In genomic region chr12:113422030-113422900, GRCh38 we compare ENCODE assay signal across 1 cellular context.
TF ChIP-seq lines count a peak whose summit lies in the region.

Gene SDSL (plus strand): TSS chr12:113422380. CDS start chr12:113427983, 5,603 bp downstream.

TF ChIP-seq in HepG2, 621 proteins besides CTCF, POLR2A, EP300 and RAD21 (continued from another document and continues in another):
- TF ChIP-seq RERE (CRISPR knock-in tag; IDR thresholded peaks at IDR 0.05; ENCODE audit: low read depth): no peak
- TF ChIP-seq STAT5B (CRISPR knock-in tag; IDR thresholded peaks at IDR 0.05): no peak
- TF ChIP-seq ZFP82 (CRISPR knock-in tag; IDR thresholded peaks at IDR 0.05; ENCODE audit: borderline replicate concordance): no peak
- TF ChIP-seq ZNF512B (CRISPR knock-in tag; IDR thresholded peaks at IDR 0.05; ENCODE audit: borderline replicate concordance): no peak
- TF ChIP-seq MEIS1 (CRISPR knock-in tag; IDR thresholded peaks at IDR 0.05; ENCODE audit: borderline replicate concordance): no peak
- TF ChIP-seq ZNF747 (CRISPR knock-in tag; IDR thresholded peaks at IDR 0.05; ENCODE audit: borderline replicate concordance): no peak
- no peak for TF ChIP-seq ZNF737 (CRISPR knock-in tag; IDR thresholded peaks at IDR 0.05; ENCODE audit: borderline replicate concordance)
- no peak for TF ChIP-seq MIXL1 (CRISPR knock-in tag; IDR thresholded peaks at IDR 0.05)
- no peak for TF ChIP-seq PITX1 (CRISPR knock-in tag; IDR thresholded peaks at IDR 0.05)
- no peak for TF ChIP-seq MLLT10 (CRISPR knock-in tag; IDR thresholded peaks at IDR 0.05)
- no peak for TF ChIP-seq ZNF543 (CRISPR knock-in tag; IDR thresholded peaks at IDR 0.05)
- peak; percentile 36; the same call in 1 of the 2 replicates for TF ChIP-seq ELF3 (CRISPR knock-in tag; IDR thresholded peaks at IDR 0.05)
- TF ChIP-seq NFKB2 (CRISPR knock-in tag; IDR thresholded peaks at IDR 0.05; ENCODE audit: borderline replicate concordance): peak; percentile 44; the same call in 1 of the 2 replicates
- TF ChIP-seq TARDBP (CRISPR knock-in tag; IDR thresholded peaks at IDR 0.05): no peak
- peak; percentile 40; the same call in 1 of the 2 replicates for TF ChIP-seq TBX2 (CRISPR knock-in tag; IDR thresholded peaks at IDR 0.05; ENCODE audit: borderline replicate concordance)
- no peak for TF ChIP-seq PAF1 (CRISPR knock-in tag; IDR thresholded peaks at IDR 0.05)
- 0 out of 2 replicates have a peak, but pooled peaks have one; percentile 33 for TF ChIP-seq UBTF (CRISPR knock-in tag; IDR thresholded peaks at IDR 0.05)
- no peak for TF ChIP-seq SIN3A (IDR thresholded peaks at IDR 0.05; ENCODE audit: borderline replicate concordance, low read depth, low read length)
- no peak for TF ChIP-seq FOXP1 (IDR thresholded peaks at IDR 0.05)
- TF ChIP-seq FOXP1 (CRISPR knock-in tag; IDR thresholded peaks at IDR 0.05): no peak
- no peak for TF ChIP-seq SNAPC4 (CRISPR knock-in tag; IDR thresholded peaks at IDR 0.05)
- TF ChIP-seq ELF1 (CRISPR knock-in tag; IDR thresholded peaks at IDR 0.05): peak; percentile 65; the same call in 1 of the 2 replicates
- no peak for TF ChIP-seq MYNN (CRISPR knock-in tag; IDR thresholded peaks at IDR 0.05; ENCODE audit: low read depth)
- TF ChIP-seq ZNF619 (CRISPR knock-in tag; IDR thresholded peaks at IDR 0.05): no peak
- TF ChIP-seq TRAFD1 (CRISPR knock-in tag; IDR thresholded peaks at IDR 0.05; ENCODE audit: borderline replicate concordance): no peak
- TF ChIP-seq ADNP (CRISPR knock-in tag; IDR thresholded peaks at IDR 0.05): no peak
- no peak for TF ChIP-seq ZNF253 (CRISPR knock-in tag; IDR thresholded peaks at IDR 0.05; ENCODE audit: borderline replicate concordance)
- no peak for TF ChIP-seq FLYWCH1 (CRISPR knock-in tag; IDR thresholded peaks at IDR 0.05)
- no peak for TF ChIP-seq HCFC1 (IDR thresholded peaks at IDR 0.05; ENCODE audit: low read depth, low read length)
- TF ChIP-seq ZNF350 (CRISPR knock-in tag; IDR thresholded peaks at IDR 0.05; ENCODE audit: borderline replicate concordance, low read depth): peak; percentile 33; the same call in 1 of the 2 replicates
- TF ChIP-seq TAF1 (CRISPR knock-in tag; IDR thresholded peaks at IDR 0.05): peak; percentile 46
- peak; percentile 36; the same call in 1 of the 2 replicates for TF ChIP-seq MAX (IDR thresholded peaks at IDR 0.05)
- no peak for TF ChIP-seq RFXAP (CRISPR knock-in tag; IDR thresholded peaks at IDR 0.05; ENCODE audit: borderline replicate concordance)
- TF ChIP-seq MXD4 (CRISPR knock-in tag; IDR thresholded peaks at IDR 0.05): 0 out of 2 replicates have a peak, but pooled peaks have one; percentile 27
- no peak for TF ChIP-seq HDAC6 (IDR thresholded peaks at IDR 0.05; ENCODE audit: low read depth, low read length)
- no peak for TF ChIP-seq ZNF556 (CRISPR knock-in tag; IDR thresholded peaks at IDR 0.05; ENCODE audit: borderline replicate concordance)
- TF ChIP-seq ZNF451 (CRISPR knock-in tag; IDR thresholded peaks at IDR 0.05): no peak
- TF ChIP-seq NCOR1 (IDR thresholded peaks at IDR 0.05; ENCODE audit: borderline replicate concordance, low read length): no peak
- TF ChIP-seq BRCA1 (CRISPR knock-in tag; IDR thresholded peaks at IDR 0.05): no peak
- TF ChIP-seq MYC (CRISPR knock-in tag; IDR thresholded peaks at IDR 0.05; ENCODE audit: borderline replicate concordance): peak; percentile 45; the same call in 1 of the 2 replicates
